In genomic region chr10:7218974-7219373, GRCh38 we compare ENCODE assay signal across 13 cellular contexts.
DNase-seq lines count a peak whose midpoint lies in the region; ATAC-seq and TF ChIP-seq lines count a peak whose summit lies in the region.
"Had no signal": no experiment of that assay in that cellular context is flagged by ENCODE, and none has a peak within 500 bp of the region (broad histone marks: within the 10 kb centered on the region; RNA-seq: fewer than 3 reads in every experiment).

No MANE protein-coding gene starts in this region.

- H2BK120ac ChIP-seq in IMR-90 (ENCODE audit: low read depth, low read length): no peak overlapping the region

- ATAC-seq in IMR-90 (ENCODE audit: low read depth) (no peak), WTC11 (no peak)
- ATAC-seq: activated T-cell treated with anti-CD3 and anti-CD28 coated beads, Interleukin-2, amount 50 U/mL, for 72 hours; effector memory CD8-positive, alpha-beta T cell; T-helper 17 cell had no signal

- no peaks in the 10 kb centered on the region for H3K27me3 Mint-ChIP-seq in WTC11 (ENCODE audit: low read depth)
- H3K27me3 Mint-ChIP-seq: brain; effector memory CD8-positive, alpha-beta T cell; T-helper 17 cell had no signal

- intact Hi-C loops in IMR-90 (cut with micrococcal nuclease): no loop called here

- no peaks in the 10 kb centered on the region for H3K79me1 ChIP-seq in IMR-90 (ENCODE audit: low read depth in 1 of 2, low read length in 2 of 2)

- no peak overlapping the region for H3K23ac ChIP-seq in IMR-90 (ENCODE audit: low read depth, low read length)

- no peak overlapping the region for H4K91ac ChIP-seq in IMR-90 (ENCODE audit: insufficient read depth, low read depth, low read length)

- no peak overlapping the region for H3K14ac ChIP-seq in IMR-90 (replicated peaks; ENCODE audit: low read depth, low read length)

- H3K4me3 ChIP-seq in IMR-90 (ENCODE audit: insufficient read depth, low read depth, low read length) (no peak overlapping the region), cardiac muscle cell (no peak overlapping the region), smooth muscle cell (no peak overlapping the region), HAP-1 (no peak overlapping the region)

- POLR2A ChIA-PET in IMR-90 (lab: Charles Lee; ENCODE audit: unreplicated experiment): no interaction called here
- POLR2A ChIA-PET in WTC11 (lab: Charles Lee): no interaction called here

- CTCF ChIA-PET in IMR-90 (lab: Yijun Ruan, JAX): no interaction called here
- CTCF ChIA-PET in WTC11 (lab: Charles Lee): interaction anchor here (0.5 kb wide), 1 partner anchor 501 kb away, joined by 3 read pairs; no protein-coding TSS in a partner anchor

- no peak for TF ChIP-seq CTCF in IMR-90 (conservative IDR thresholded peaks at IDR 0.05; ENCODE audit: low read depth, low read length)
- no peak for TF ChIP-seq CTCF in WTC11 (IDR thresholded peaks at IDR 0.05)
- no peak for TF ChIP-seq CTCF in cardiac muscle cell (IDR thresholded peaks at IDR 0.05; ENCODE audit: low read depth, low read length)
- no peak for TF ChIP-seq CTCF in smooth muscle cell (IDR thresholded peaks at IDR 0.05; ENCODE audit: borderline replicate concordance, insufficient read depth, poor library complexity, severe bottlenecking)

- H3K79me2 ChIP-seq in smooth muscle cell (ENCODE audit: low read depth): no peaks in the 10 kb centered on the region

- no TSS peak for BruUV-seq in IMR-90 (replicated peaks; lab: Mats Ljungman, UMichigan)

- H2BK20ac ChIP-seq in IMR-90 (ENCODE audit: low read depth, low read length): no peak overlapping the region

- TF ChIP-seq RAD21 in IMR-90 (IDR thresholded peaks at IDR 0.05; ENCODE audit: low read length): no peak

- H3K27me3 ChIP-seq in IMR-90 (ENCODE audit: control insufficient read depth, insufficient read depth, low read length) (no peaks in the 10 kb centered on the region), cardiac muscle cell (no peaks in the 10 kb centered on the region), smooth muscle cell (ENCODE audit: low read depth) (no peaks in the 10 kb centered on the region), HAP-1 (ENCODE audit: low read depth) (no peaks in the 10 kb centered on the region)

- no peaks in the 10 kb centered on the region for H3K36me3 ChIP-seq in IMR-90 (ENCODE audit: control insufficient read depth, insufficient read depth, low read length)
- no peaks in the 10 kb centered on the region for H3K36me3 ChIP-seq in cardiac muscle cell
- H3K36me3 ChIP-seq in smooth muscle cell (ENCODE audit: low read depth): no peaks in the 10 kb centered on the region
- peaks cover 12% of the 10 kb centered on the region for H3K36me3 ChIP-seq in HAP-1 (replicated peaks)

- no peaks in the 10 kb centered on the region for H3K4me1 ChIP-seq in IMR-90 (ENCODE audit: control insufficient read depth, insufficient read depth, low read length)
- no peaks in the 10 kb centered on the region for H3K4me1 ChIP-seq in cardiac muscle cell (ENCODE audit: low read depth)
- no peaks in the 10 kb centered on the region for H3K4me1 ChIP-seq in smooth muscle cell (ENCODE audit: low read depth)
- H3K4me1 ChIP-seq in HAP-1: no peaks in the 10 kb centered on the region

- no CpG with 5 or more reads among the region's 4 CpGs for WGBS in IMR-90 (ENCODE audit: extremely low coverage in 2 of 2, insufficient read length in 1 of 2), 2 experiments
- 78% methylated on average over 4 of the region's 4 CpGs for WGBS in smooth muscle cell (ENCODE audit: low lambda C conversion rate)

- H2AFZ ChIP-seq in IMR-90 (replicated peaks; ENCODE audit: low read length, poor library complexity) (no peak overlapping the region), smooth muscle cell (ENCODE audit: low read depth) (peak overlapping the region; percentile 2)

- dilution Hi-C loops in IMR-90 (cut with HindIII; ENCODE audit: low sequenced_read_pairs, unreplicated experiment): no loop called here

- H3K9ac ChIP-seq in IMR-90 (ENCODE audit: low read depth, low read length) (no peak overlapping the region), smooth muscle cell (ENCODE audit: low read depth) (no peak overlapping the region)

- H3K4ac ChIP-seq in IMR-90 (ENCODE audit: low read depth, low read length): no peak overlapping the region

- H4K20me1 ChIP-seq in IMR-90 (ENCODE audit: insufficient read depth, low read length) (no peaks in the 10 kb centered on the region), smooth muscle cell (ENCODE audit: low read depth) (no peaks in the 10 kb centered on the region)

- no peak overlapping the region for H3K56ac ChIP-seq in IMR-90 (ENCODE audit: extremely low read depth, insufficient read depth, low read length)

- no peak overlapping the region for H4K5ac ChIP-seq in IMR-90 (ENCODE audit: low read depth, low read length)

- DNase-seq in IMR-90: peak; percentile 17
- no peak for DNase-seq in WTC11 (ENCODE audit: low spot score)
- DNase-seq in cardiac muscle cell (ENCODE audit: low read depth in 1 of 2, low spot score in 1 of 2): peak; percentile 6 to 22
- no peak for DNase-seq in smooth muscle cell (lab: John Stamatoyannopoulos, UW; ENCODE audit: unreplicated experiment)
- no peak for DNase-seq in HAP-1 (ENCODE audit: low spot score in 2 of 2)
- no peak for DNase-seq in SHP77 (lab: John Stamatoyannopoulos, UW)
- DNase-seq in GM03348 (ENCODE audit: low spot score): no peak
- DNase-seq: activated T-cell treated with anti-CD3 and anti-CD28 coated beads, Interleukin-2, amount 50 U/mL, for 72 hours; effector memory CD8-positive, alpha-beta T cell; MM.1S; T-helper 17 cell had no signal

- no peak overlapping the region for H2AK5ac ChIP-seq in IMR-90 (ENCODE audit: low read depth, low read length)

- peak overlapping the region; percentile 24; the same call in 1 of the 2 replicates for H3K27ac Mint-ChIP-seq in WTC11
- H3K27ac Mint-ChIP-seq: activated T-cell treated with anti-CD3 and anti-CD28 coated beads, Interleukin-2, amount 50 U/mL, for 72 hours; brain; effector memory CD8-positive, alpha-beta T cell; nephron had no signal

- no peak overlapping the region for H3K4me3 Mint-ChIP-seq in WTC11
- H3K4me3 Mint-ChIP-seq: activated T-cell treated with anti-CD3 and anti-CD28 coated beads, Interleukin-2, amount 50 U/mL, for 72 hours; brain; effector memory CD8-positive, alpha-beta T cell; nephron; T-helper 17 cell had no signal

- H3K36me3 Mint-ChIP-seq in WTC11: peaks cover 34% of the 10 kb centered on the region

- H2BK15ac ChIP-seq in IMR-90 (ENCODE audit: low read depth, low read length): no peak overlapping the region

- H3F3A ChIP-seq in smooth muscle cell (ENCODE audit: low read depth): no peaks in the 10 kb centered on the region

- H3K27ac ChIP-seq in IMR-90 (ENCODE audit: insufficient read depth, low read length) (no peak overlapping the region), cardiac muscle cell (no peak overlapping the region), smooth muscle cell (ENCODE audit: low read depth) (no peak overlapping the region)

- H3K4me2 ChIP-seq in IMR-90 (ENCODE audit: low read depth, low read length): no peak overlapping the region
- no peak overlapping the region for H3K4me2 ChIP-seq in smooth muscle cell

- H3K9me3 ChIP-seq in IMR-90 (ENCODE audit: control insufficient read depth, insufficient read depth, low read length): no peaks in the 10 kb centered on the region
- H3K9me3 ChIP-seq in cardiac muscle cell (ENCODE audit: low read depth): no peaks in the 10 kb centered on the region
- no peaks in the 10 kb centered on the region for H3K9me3 ChIP-seq in smooth muscle cell (replicated peaks; ENCODE audit: low read depth)
- H3K9me3 ChIP-seq in HAP-1: no peaks in the 10 kb centered on the region; the same call in 1 of the 2 replicates

- TF ChIP-seq POLR2A in IMR-90 (IDR thresholded peaks at IDR 0.05; ENCODE audit: low read depth, low read length): no peak

- no peak overlapping the region for H3K18ac ChIP-seq in IMR-90 (ENCODE audit: low read depth, low read length)

- in situ Hi-C loops in IMR-90 (cut with MboI; ENCODE audit: low sequenced_read_pairs) (no loop called here), HAP-1 (cut with MboI; ENCODE audit: low sequenced_read_pairs) (no loop called here)

- H2AK9ac ChIP-seq in IMR-90 (replicated peaks; ENCODE audit: low read depth, low read length, poor library complexity): no peak overlapping the region

- H2BK5ac ChIP-seq in IMR-90 (ENCODE audit: low read depth, low read length, poor library complexity, severe bottlenecking): no peak overlapping the region

- no peaks in the 10 kb centered on the region for H3K4me1 Mint-ChIP-seq in WTC11
- H3K4me1 Mint-ChIP-seq: brain, nephron, T-helper 17 cell had no signal

- H4K8ac ChIP-seq in IMR-90 (ENCODE audit: low read depth in 2 of 2, low read length in 2 of 2): no peak overlapping the region

- H3K9me3 Mint-ChIP-seq in WTC11: peaks cover 14% of the 10 kb centered on the region

- no peaks in the 10 kb centered on the region for H3K9me1 ChIP-seq in IMR-90 (ENCODE audit: insufficient read depth, low read length)

TF ChIP-seq in IMR-90, 13 proteins besides CTCF, POLR2A, EP300 and RAD21 (continues in another document):
- TF ChIP-seq NFE2L2 (IDR thresholded peaks at IDR 0.05; ENCODE audit: low read depth, low read length): no peak
- no peak for TF ChIP-seq BHLHE40 (IDR thresholded peaks at IDR 0.05; ENCODE audit: low read depth, low read length)
- TF ChIP-seq CHD1 (IDR thresholded peaks at IDR 0.05; ENCODE audit: low read depth, low read length): no peak
- no peak for TF ChIP-seq RFX5 (IDR thresholded peaks at IDR 0.05; ENCODE audit: low read depth, low read length)
- TF ChIP-seq RCOR1 (IDR thresholded peaks at IDR 0.05; ENCODE audit: insufficient replicate concordance, low read length): no peak

Comparison
In these comparisons a context has a peak if more than half of its experiments do, and no peak if none do; other contexts are left out.
1. DNase-seq: peak in IMR-90 (single experiment) and cardiac muscle cell (2 of 2); none in WTC11 (single experiment), smooth muscle cell (single experiment), HAP-1 (0 of 2), SHP77 (0 of 2) and GM03348 (single experiment).